In the genomic region with DNA sequence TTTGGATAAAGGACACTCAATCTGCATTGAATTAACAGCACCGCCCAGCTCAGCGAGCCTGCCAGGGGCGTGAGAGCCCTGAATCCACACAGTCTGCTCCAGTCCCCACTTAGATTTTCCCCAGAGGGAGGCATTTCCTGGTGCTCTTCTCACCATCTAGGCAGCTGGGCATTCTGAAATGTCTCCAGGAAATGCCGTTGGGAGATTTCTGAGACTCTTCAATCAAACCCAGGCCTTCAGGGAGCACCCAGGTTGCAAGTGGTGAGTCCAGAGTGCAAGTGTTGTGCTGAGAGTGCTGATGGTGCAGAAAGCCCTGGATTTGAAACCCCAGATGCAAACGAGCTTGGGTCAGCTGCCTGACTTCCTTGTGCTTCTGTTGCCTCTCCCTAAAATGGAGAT, we compare ENCODE assay signal across 1 cellular context.
TF ChIP-seq lines count a peak whose summit lies in the region.

No MANE protein-coding gene starts in this region.

TF ChIP-seq in HepG2, 621 proteins besides CTCF, POLR2A, EP300 and RAD21 (continued from another document):
- TF ChIP-seq ZBTB40 (IDR thresholded peaks at IDR 0.05), result no peak
- TF ChIP-seq ZBTB40 (CRISPR knock-in tag; IDR thresholded peaks at IDR 0.05), result no peak
- peak; percentile 20; the same call in 1 of the 2 replicates for TF ChIP-seq KDM2A (CRISPR knock-in tag; IDR thresholded peaks at IDR 0.05; ENCODE audit: borderline replicate concordance, low read depth)
- TF ChIP-seq ZNF264 (CRISPR knock-in tag; IDR thresholded peaks at IDR 0.05), result 0 out of 2 replicates have a peak, but pooled peaks have one; percentile 5
- TF ChIP-seq ZSCAN9 (CRISPR knock-in tag; IDR thresholded peaks at IDR 0.05; ENCODE audit: borderline replicate concordance), result no peak
- TF ChIP-seq ZNF577 (CRISPR knock-in tag; IDR thresholded peaks at IDR 0.05; ENCODE audit: borderline replicate concordance, low read depth), result no peak
- no peak for TF ChIP-seq PCBP1 (IDR thresholded peaks at IDR 0.05; ENCODE audit: borderline replicate concordance, low read depth, low read length)
- TF ChIP-seq ZNF674 (CRISPR knock-in tag; IDR thresholded peaks at IDR 0.05; ENCODE audit: low read depth), result no peak
- TF ChIP-seq, protein P1, sequence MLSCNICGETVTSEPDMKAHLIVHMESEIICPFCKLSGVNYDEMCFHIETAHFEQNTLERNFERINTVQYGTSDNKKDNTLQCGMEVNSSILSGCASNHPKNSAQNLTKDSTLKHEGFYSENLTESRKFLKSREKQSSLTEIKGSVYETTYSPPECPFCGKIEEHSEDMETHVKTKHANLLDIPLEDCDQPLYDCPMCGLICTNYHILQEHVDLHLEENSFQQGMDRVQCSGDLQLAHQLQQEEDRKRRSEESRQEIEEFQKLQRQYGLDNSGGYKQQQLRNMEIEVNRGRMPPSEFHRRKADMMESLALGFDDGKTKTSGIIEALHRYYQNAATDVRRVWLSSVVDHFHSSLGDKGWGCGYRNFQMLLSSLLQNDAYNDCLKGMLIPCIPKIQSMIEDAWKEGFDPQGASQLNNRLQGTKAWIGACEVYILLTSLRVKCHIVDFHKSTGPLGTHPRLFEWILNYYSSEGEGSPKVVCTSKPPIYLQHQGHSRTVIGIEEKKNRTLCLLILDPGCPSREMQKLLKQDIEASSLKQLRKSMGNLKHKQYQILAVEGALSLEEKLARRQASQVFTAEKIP (CRISPR knock-in tag; IDR thresholded peaks at IDR 0.05; ENCODE audit: borderline replicate concordance), result no peak
- no peak for TF ChIP-seq SAFB2 (CRISPR knock-in tag; IDR thresholded peaks at IDR 0.05; ENCODE audit: borderline replicate concordance, low read depth)
- TF ChIP-seq SP5 (CRISPR knock-in tag; IDR thresholded peaks at IDR 0.05; ENCODE audit: borderline replicate concordance, low read depth), result no peak
- TF ChIP-seq KMT2A (CRISPR knock-in tag; IDR thresholded peaks at IDR 0.05), result no peak
- no peak for TF ChIP-seq SMAD1 (CRISPR knock-in tag; IDR thresholded peaks at IDR 0.05; ENCODE audit: borderline replicate concordance, low read depth)
- no peak for TF ChIP-seq RBM22 (optimal IDR thresholded peaks at IDR 0.05; ENCODE audit: low read length)
- no peak for TF ChIP-seq BCL3 (CRISPR knock-in tag; IDR thresholded peaks at IDR 0.05)
- TF ChIP-seq BCL6 (CRISPR knock-in tag; IDR thresholded peaks at IDR 0.05), result no peak
- TF ChIP-seq ZNF230 (CRISPR knock-in tag; IDR thresholded peaks at IDR 0.05), result no peak
- no peak for TF ChIP-seq ZNF749 (CRISPR knock-in tag; IDR thresholded peaks at IDR 0.05; ENCODE audit: borderline replicate concordance)
- TF ChIP-seq TP53 (CRISPR knock-in tag; conservative IDR thresholded peaks at IDR 0.05), result no peak
- no peak for TF ChIP-seq NCOA2 (CRISPR knock-in tag; IDR thresholded peaks at IDR 0.05)
- peak; percentile 74 for TF ChIP-seq IKZF4 (CRISPR knock-in tag; IDR thresholded peaks at IDR 0.05; ENCODE audit: borderline replicate concordance, low read depth, not compliant biosample characterization)
- TF ChIP-seq RFX1 (IDR thresholded peaks at IDR 0.05), result no peak
- peak; percentile 47; the same call in 1 of the 2 replicates for TF ChIP-seq GLI4 (CRISPR knock-in tag; IDR thresholded peaks at IDR 0.05; ENCODE audit: borderline replicate concordance)
